In the genomic region with DNA sequence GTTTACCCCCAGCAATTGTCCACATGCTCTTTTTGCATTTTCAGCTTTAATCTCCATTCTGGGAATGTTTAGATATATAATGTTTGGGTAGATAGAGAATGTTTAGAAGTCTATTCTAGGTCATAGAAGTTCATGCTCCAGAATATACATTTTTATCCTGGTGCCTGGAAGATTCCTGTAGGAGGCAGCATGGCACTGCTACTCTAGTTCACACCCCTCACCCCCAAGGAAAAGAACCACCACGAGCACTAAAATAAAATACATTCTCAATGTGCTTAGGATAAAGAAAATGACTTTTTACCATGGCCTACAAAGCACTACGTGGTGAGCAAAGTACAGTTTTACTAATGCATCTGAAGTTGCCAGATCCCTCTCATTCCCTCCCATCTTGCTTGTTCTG, we compare ENCODE assay signal across 19 cellular contexts. TPM values are rescaled to one million over a fixed set of nuclear protein-coding genes. Genes with fewer than 3 reads are reported as not detected.
DNase-seq lines count a peak whose midpoint lies in the region; TF ChIP-seq lines count a peak whose summit lies in the region.
"Had no signal": no experiment of that assay in that cellular context is flagged by ENCODE, and none has a peak within 500 bp of the region (broad histone marks: within the 10 kb centered on the region; RNA-seq: fewer than 3 reads in every experiment).

No MANE protein-coding gene starts in this region.

- peak overlapping the region; percentile 46 for H4K8ac ChIP-seq in mesenchymal stem cell (ENCODE audit: low read length)

- H3K4me1 Mint-ChIP-seq in HFFc6 (ENCODE audit: low read depth): peaks cover 93% of the 10 kb centered on the region
- H3K4me1 Mint-ChIP-seq in chondrocyte (ENCODE audit: low read depth): peaks cover 64% of the 10 kb centered on the region
- H3K4me1 Mint-ChIP-seq in activated T-helper 2 cell treated with anti-CD3 and anti-CD28 coated beads, Interferon-gamma antibody, Interleukin-2, Interleukin-4, amounts not matched to agents 10 μg/mL and 5 μg/mL and 100 μg/mL, durations not matched to agents 14 hours and 24 hours and 36 hours (ENCODE audit: low read depth): peaks cover 6% of the 10 kb centered on the region

- no peak overlapping the region for H3K4ac ChIP-seq in mesenchymal stem cell (ENCODE audit: low read depth in 1 of 2, low read length in 2 of 2)

- H2BK12ac ChIP-seq in mesenchymal stem cell (ENCODE audit: low read length in 2 of 2): no peak overlapping the region

- H3K9me3 Mint-ChIP-seq in HFFc6: no peaks in the 10 kb centered on the region
- H3K9me3 Mint-ChIP-seq in chondrocyte (ENCODE audit: low read depth): no peaks in the 10 kb centered on the region
- no peaks in the 10 kb centered on the region for H3K9me3 Mint-ChIP-seq in activated T-helper 2 cell treated with anti-CD3 and anti-CD28 coated beads, Interferon-gamma antibody, Interleukin-2, Interleukin-4, amounts not matched to agents 10 μg/mL and 5 μg/mL and 100 μg/mL, durations not matched to agents 14 hours and 24 hours and 36 hours
- H3K9me3 Mint-ChIP-seq: CD4-positive, alpha-beta T cell; neural crest cell; stimulated activated naive B cell treated with anti-CD40 and anti-IgM and Interleukin-4, amounts not matched to agents 10 μg/mL and 1 μg/mL and 100 μg/mL, for 72 hours had no signal

- H3K36me3 ChIP-seq in mesenchymal stem cell (ENCODE audit: control insufficient read depth in 1 of 2, insufficient read depth in 2 of 2, low read depth in 1 of 2, low read length in 2 of 2) (peaks cover 0 to 79% of the 10 kb centered on the region in 2 experiments), right atrium auricular region (no peaks in the 10 kb centered on the region)
- H3K36me3 ChIP-seq: sigmoid colon, WERI-Rb-1 had no signal

- H3K27ac ChIP-seq in mesenchymal stem cell (ENCODE audit: low read length, poor library complexity, severe bottlenecking) (peak overlapping the region; percentile 24), right atrium auricular region (no peak overlapping the region)
- H3K27ac ChIP-seq: body of pancreas, sigmoid colon, WERI-Rb-1 had no signal

- no peak overlapping the region for H3K18ac ChIP-seq in mesenchymal stem cell (ENCODE audit: low read depth in 1 of 2, low read length in 2 of 2)

- no peak overlapping the region for H3K23ac ChIP-seq in mesenchymal stem cell (ENCODE audit: low read length in 2 of 2)

- H3K4me1 ChIP-seq in mesenchymal stem cell (ENCODE audit: control insufficient read depth, insufficient read depth, low read depth, low read length) (peaks cover 6% of the 10 kb centered on the region), right atrium auricular region (peaks cover 0 to 14% of the 10 kb centered on the region in 2 donors)
- H3K4me1 ChIP-seq: sigmoid colon had no signal

- TF ChIP-seq CTCF in AG09319 (IDR thresholded peaks at IDR 0.05; ENCODE audit: low read depth, low read length) (peak; percentile 14), HFFc6 (IDR thresholded peaks at IDR 0.05) (peak; percentile 70), chondrocyte (IDR thresholded peaks at IDR 0.05) (peak; percentile 72), right atrium auricular region (IDR thresholded peaks at IDR 0.05) (no peak)

- H3K14ac ChIP-seq in mesenchymal stem cell (ENCODE audit: low read length in 2 of 2): no peak overlapping the region

- peaks cover 37% of the 10 kb centered on the region for H3K36me3 Mint-ChIP-seq in HFFc6 (ENCODE audit: low read depth)
- peaks cover 3% of the 10 kb centered on the region for H3K36me3 Mint-ChIP-seq in chondrocyte (ENCODE audit: low read depth)
- H3K36me3 Mint-ChIP-seq in activated T-helper 2 cell treated with anti-CD3 and anti-CD28 coated beads, Interferon-gamma antibody, Interleukin-2, Interleukin-4, amounts not matched to agents 10 μg/mL and 5 μg/mL and 100 μg/mL, durations not matched to agents 14 hours and 24 hours and 36 hours (ENCODE audit: low read depth): no peaks in the 10 kb centered on the region
- H3K36me3 Mint-ChIP-seq: stimulated activated naive B cell treated with anti-CD40 and anti-IgM and Interleukin-4, amounts not matched to agents 10 μg/mL and 1 μg/mL and 100 μg/mL, for 72 hours had no signal

- H2AK5ac ChIP-seq in mesenchymal stem cell (ENCODE audit: low read length, severe bottlenecking): peak overlapping the region; percentile 33

- no peak overlapping the region for H2BK15ac ChIP-seq in mesenchymal stem cell (ENCODE audit: low read depth, poor library complexity, severe bottlenecking)

- no peak for DNase-seq in AG09319 (ENCODE audit: extremely low read depth, low read depth)
- no peak for DNase-seq in HFFc6
- DNase-seq in chondrocyte (ENCODE audit: low spot score): no peak
- no peak for DNase-seq in mesenchymal stem cell
- DNase-seq in T-helper 1 cell: no peak
- DNase-seq in right atrium auricular region (ENCODE audit: low spot score): no peak
- DNase-seq in activated T-helper 2 cell treated with anti-CD3 and anti-CD28 coated beads, Interferon-gamma antibody, Interleukin-2, Interleukin-4, amounts not matched to agents 10 μg/mL and 5 μg/mL and 100 μg/mL, durations not matched to agents 14 hours and 24 hours and 36 hours (ENCODE audit: low spot score): no peak
- DNase-seq in NCI-H1048 (lab: John Stamatoyannopoulos, UW): no peak
- DNase-seq: activated gamma-delta T cell treated with Interleukin-2 at 50 U/mL for 16 hours; body of pancreas; CD4-positive, alpha-beta T cell; NCI-H1694; sigmoid colon; stimulated activated naive B cell treated with anti-CD40 and anti-IgM and Interleukin-4, amounts not matched to agents 10 μg/mL and 1 μg/mL and 100 μg/mL, for 72 hours; upper lobe of left lung; WERI-Rb-1 had no signal

- no peak overlapping the region for H2BK120ac ChIP-seq in mesenchymal stem cell (ENCODE audit: low read depth, low read length)

- intact Hi-C loops in activated T-helper 2 cell treated with anti-CD3 and anti-CD28 coated beads, Interferon-gamma antibody, Interleukin-2, Interleukin-4, amounts not matched to agents 10 μg/mL and 5 μg/mL and 100 μg/mL, durations not matched to agents 14 hours and 24 hours and 36 hours (cut with micrococcal nuclease): no loop called here

- H2BK5ac ChIP-seq in mesenchymal stem cell (ENCODE audit: low read depth, low read length, poor library complexity, severe bottlenecking): no peak overlapping the region

- peaks cover 21% of the 10 kb centered on the region for H3K79me1 ChIP-seq in mesenchymal stem cell (replicated peaks; ENCODE audit: low read length, poor library complexity, severe bottlenecking)

- 88% methylated on average over 2 of the region's 2 CpGs for WGBS in mesenchymal stem cell

- H3K4me3 Mint-ChIP-seq in HFFc6 (peak overlapping the region; percentile 17), chondrocyte (ENCODE audit: unreplicated experiment) (no peak overlapping the region)
- H3K4me3 Mint-ChIP-seq in activated T-helper 2 cell treated with anti-CD3 and anti-CD28 coated beads, Interferon-gamma antibody, Interleukin-2, Interleukin-4, amounts not matched to agents 10 μg/mL and 5 μg/mL and 100 μg/mL, durations not matched to agents 14 hours and 24 hours and 36 hours (ENCODE audit: low read depth): no peak overlapping the region
- H3K4me3 Mint-ChIP-seq: CD4-positive, alpha-beta T cell; neural crest cell; stimulated activated naive B cell treated with anti-CD40 and anti-IgM and Interleukin-4, amounts not matched to agents 10 μg/mL and 1 μg/mL and 100 μg/mL, for 72 hours had no signal

- no peaks in the 10 kb centered on the region for H3K9me3 ChIP-seq in mesenchymal stem cell (ENCODE audit: control insufficient read depth, low read length)
- no peaks in the 10 kb centered on the region for H3K9me3 ChIP-seq in right atrium auricular region
- H3K9me3 ChIP-seq: body of pancreas, sigmoid colon, upper lobe of left lung had no signal

- H3K27me3 Mint-ChIP-seq in HFFc6 (ENCODE audit: insufficient read depth) (peaks cover 2% of the 10 kb centered on the region), chondrocyte (ENCODE audit: low read depth) (no peaks in the 10 kb centered on the region)
- peaks cover 2% of the 10 kb centered on the region for H3K27me3 Mint-ChIP-seq in activated T-helper 2 cell treated with anti-CD3 and anti-CD28 coated beads, Interferon-gamma antibody, Interleukin-2, Interleukin-4, amounts not matched to agents 10 μg/mL and 5 μg/mL and 100 μg/mL, durations not matched to agents 14 hours and 24 hours and 36 hours (ENCODE audit: low read depth)
- H3K27me3 Mint-ChIP-seq: CD4-positive, alpha-beta T cell; stimulated activated naive B cell treated with anti-CD40 and anti-IgM and Interleukin-4, amounts not matched to agents 10 μg/mL and 1 μg/mL and 100 μg/mL, for 72 hours had no signal

- no peak overlapping the region for H3K4me3 ChIP-seq in mesenchymal stem cell (ENCODE audit: insufficient read depth in 1 of 2, low read depth in 1 of 2, low read length in 2 of 2)
- H3K4me3 ChIP-seq in right atrium auricular region: no peak overlapping the region
- H3K4me3 ChIP-seq: body of pancreas, sigmoid colon, upper lobe of left lung had no signal

- H2AFZ ChIP-seq in mesenchymal stem cell (ENCODE audit: low read depth, low read length): no peak overlapping the region

- H3K4me2 ChIP-seq in mesenchymal stem cell (ENCODE audit: low read length, poor library complexity, severe bottlenecking): no peak overlapping the region

- peak overlapping the region; percentile 43 for H3K9ac ChIP-seq in mesenchymal stem cell (ENCODE audit: low read length)

- no peaks in the 10 kb centered on the region for H3K27me3 ChIP-seq in mesenchymal stem cell (ENCODE audit: control insufficient read depth in 1 of 2, insufficient read depth in 1 of 2, low read length in 2 of 2)
- no peaks in the 10 kb centered on the region for H3K27me3 ChIP-seq in right atrium auricular region
- H3K27me3 ChIP-seq: body of pancreas, sigmoid colon, upper lobe of left lung had no signal

- H3K27ac Mint-ChIP-seq in HFFc6 (peak overlapping the region; percentile 65), chondrocyte (ENCODE audit: unreplicated experiment) (peak overlapping the region; percentile 78)
- no peak overlapping the region for H3K27ac Mint-ChIP-seq in activated T-helper 2 cell treated with anti-CD3 and anti-CD28 coated beads, Interferon-gamma antibody, Interleukin-2, Interleukin-4, amounts not matched to agents 10 μg/mL and 5 μg/mL and 100 μg/mL, durations not matched to agents 14 hours and 24 hours and 36 hours
- H3K27ac Mint-ChIP-seq: CD4-positive, alpha-beta T cell; stimulated activated naive B cell treated with anti-CD40 and anti-IgM and Interleukin-4, amounts not matched to agents 10 μg/mL and 1 μg/mL and 100 μg/mL, for 72 hours had no signal

- no peak overlapping the region for H4K91ac ChIP-seq in mesenchymal stem cell (ENCODE audit: low read length)

RNA-seq across cellular contexts. Expression of gene MYO1B, which starts 53.8 kb away (rescaled TPM):
- 100 to 1,000 TPM; 214 to 254 (median 236) TPM for total RNA-seq in HFFc6 (2021; fragmentation: NEBNext Ultra II Directional; extraction: Animal tissue kit (Norgen Biotek cat#: 25700))
- total RNA-seq in chondrocyte: 64.7 to 116 TPM (median 114 TPM) in 3 replicates
- 35.3 TPM for polyA plus RNA-seq in mesenchymal stem cell (2013, experiment 1 of 2)
- polyA plus RNA-seq in mesenchymal stem cell (2013, experiment 2 of 2): 35.3 TPM
- 10 to 100 TPM; 11.6 to 14.7 TPM for total RNA-seq in right atrium auricular region
- total RNA-seq in activated T-helper 2 cell treated with anti-CD3 and anti-CD28 coated beads, Interferon-gamma antibody, Interleukin-2, Interleukin-4, amounts not matched to agents 10 μg/mL and 5 μg/mL and 100 μg/mL, durations not matched to agents 14 hours and 24 hours and 36 hours: 7.0 and 12.2 TPM in 2 replicates
- total RNA-seq: G401, OCI-LY7 had no signal

Comparison
In these comparisons a context has a peak if more than half of its experiments do, and no peak if none do; other contexts are left out.
1. CTCF ChIP-seq: peak in AG09319 (single experiment), HFFc6 (single experiment) and chondrocyte (single experiment); none in right atrium auricular region (0 of 2).